In genomic region chr21:45287438-45288391, GRCh38 we compare ENCODE assay signal across 8 cellular contexts. TPM values are rescaled to one million over a fixed set of nuclear protein-coding genes. Genes with fewer than 3 reads are reported as not detected.
DNase-seq lines count a peak whose midpoint lies in the region; TF ChIP-seq lines count a peak whose summit lies in the region.

Gene POFUT2, minus strand, starts transcription at chr21:45287895. Its CDS starts 24 bp downstream, at chr21:45287871.

- H3K36me3 ChIP-seq in neural progenitor cell, result peaks cover 5% of the 10 kb centered on the region
- peaks cover 19 to 27% of the 10 kb centered on the region in 2 donors for H3K36me3 ChIP-seq in stomach smooth muscle (ENCODE audit: control insufficient read depth in 2 of 2, insufficient read depth in 2 of 2, low read length in 2 of 2)

- H3K27ac Mint-ChIP-seq in HFFc6, result peak within 1 kb of the TSS; percentile 54
- no peak within 1 kb of the TSS for H3K27ac Mint-ChIP-seq in neural progenitor cell

- TF ChIP-seq CTCF in HFFc6 (IDR thresholded peaks at IDR 0.05), result no peak
- TF ChIP-seq CTCF in NB4 (IDR thresholded peaks at IDR 0.05; ENCODE audit: low read depth, low read length), result no peak
- no peak for TF ChIP-seq CTCF in foreskin fibroblast (IDR thresholded peaks at IDR 0.05; ENCODE audit: low read depth, low read length)
- no peak for TF ChIP-seq CTCF in neural progenitor cell (IDR thresholded peaks at IDR 0.05)

- H2AFZ ChIP-seq in neural progenitor cell (replicated peaks), result no peak within 1 kb of the TSS

- peak within 1 kb of the TSS; percentile 57 for H3K4me3 ChIP-seq in NB4 (ENCODE audit: low read depth, low read length)
- H3K4me3 ChIP-seq in foreskin fibroblast (ENCODE audit: low read depth in 1 of 2, low read length in 2 of 2), result peak within 1 kb of the TSS; percentile 69 to 79
- H3K4me3 ChIP-seq in neural progenitor cell, result peak within 1 kb of the TSS; percentile 69
- H3K4me3 ChIP-seq in stomach smooth muscle (ENCODE audit: low read length in 2 of 2), result peak within 1 kb of the TSS; percentile 51 to 78

- H3K27me3 Mint-ChIP-seq in HFFc6 (ENCODE audit: insufficient read depth) (peaks cover 5% of the 10 kb centered on the region; the same call in 1 of the 2 replicates), neural progenitor cell (ENCODE audit: insufficient read depth, low read depth) (no peaks in the 10 kb centered on the region)

- in situ Hi-C loops in SK-MEL-5 (cut with HindIII; ENCODE audit: low pct_unique_long_range_greater_than_20kb, low sequenced_read_pairs), result no loop called here

- H3K9me3 Mint-ChIP-seq in HFFc6, result no peaks in the 10 kb centered on the region
- no peaks in the 10 kb centered on the region for H3K9me3 Mint-ChIP-seq in neural progenitor cell

- peaks cover 29% of the 10 kb centered on the region for H3K36me3 Mint-ChIP-seq in HFFc6 (ENCODE audit: low read depth)
- peaks cover 13% of the 10 kb centered on the region for H3K36me3 Mint-ChIP-seq in neural progenitor cell

- H3K4me1 ChIP-seq in neural progenitor cell (peaks cover 12% of the 10 kb centered on the region), stomach smooth muscle (ENCODE audit: control insufficient read depth, insufficient read depth, low read length) (peaks cover 30% of the 10 kb centered on the region)

- H3K4me1 Mint-ChIP-seq in HFFc6 (ENCODE audit: low read depth) (peaks cover 44% of the 10 kb centered on the region), neural progenitor cell (peaks cover 32% of the 10 kb centered on the region)

- H4K20me1 ChIP-seq in neural progenitor cell (ENCODE audit: low read depth), result peaks cover 41% of the 10 kb centered on the region

- peak within 1 kb of the TSS; percentile 91 for H3K27ac ChIP-seq in neural progenitor cell
- no peak within 1 kb of the TSS for H3K27ac ChIP-seq in stomach smooth muscle (ENCODE audit: low read length)

- peak; percentile 100 for DNase-seq in GM03348 (ENCODE audit: low spot score)
- peak; percentile 92 for DNase-seq in HFFc6
- DNase-seq in NB4 (ENCODE audit: low read depth), result peak; percentile 92
- DNase-seq in SK-MEL-5 (ENCODE audit: low read depth, low spot score), result peak; percentile 90
- peak; percentile 97 to 99 (median 99) for DNase-seq in activated naive CD4-positive, alpha-beta T cell (lab: John Stamatoyannopoulos, UW)
- peak; percentile 91 to 98 for DNase-seq in foreskin fibroblast
- peak; percentile 99 for DNase-seq in neural progenitor cell (ENCODE audit: low spot score)

- H3K79me2 ChIP-seq in neural progenitor cell (ENCODE audit: low read depth), result peaks cover 35% of the 10 kb centered on the region

- TF ChIP-seq POLR2A in NB4 (IDR thresholded peaks at IDR 0.05; ENCODE audit: extremely low read depth, insufficient read length), result peak; percentile 61

- peak within 1 kb of the TSS; percentile 76 for H3K9ac ChIP-seq in neural progenitor cell
- H3K9ac ChIP-seq in stomach smooth muscle (ENCODE audit: low read length in 2 of 2), result peak within 1 kb of the TSS; percentile 59 to 64

- H3K9me3 ChIP-seq in neural progenitor cell (ENCODE audit: low read depth) (no peaks in the 10 kb centered on the region), stomach smooth muscle (ENCODE audit: control insufficient read depth in 2 of 2, low read length in 2 of 2) (no peaks in the 10 kb centered on the region)

- H3K27me3 ChIP-seq in neural progenitor cell (no peaks in the 10 kb centered on the region), stomach smooth muscle (ENCODE audit: control insufficient read depth in 1 of 2, insufficient read depth in 2 of 2, low read length in 2 of 2) (no peaks in the 10 kb centered on the region)

- peaks cover 22% of the 10 kb centered on the region for H3F3A ChIP-seq in neural progenitor cell (ENCODE audit: low read depth)

- H3K4me3 Mint-ChIP-seq in HFFc6 (peak within 1 kb of the TSS; percentile 86), neural progenitor cell (peak within 1 kb of the TSS; percentile 85)

- H3K4me2 ChIP-seq in neural progenitor cell, result peak within 1 kb of the TSS; percentile 91

RNA-seq across cellular contexts. Expression of gene POFUT2, which starts in this region (rescaled TPM):
- 100 to 1,000 TPM in 1 of 6 experiments, 10 to 100 TPM in 5; 78.2 to 112 (median 80.3) TPM for total RNA-seq in HFFc6 (2021; fragmentation: NEBNext Ultra II Directional; extraction: Animal tissue kit (Norgen Biotek cat#: 25700))
- total RNA-seq in SK-MEL-5 (2014; rRNA removed; shearing (Covaris generic)), result 14.3 and 15.8 TPM in 2 replicates
- 31.9 and 34.3 TPM in 2 replicates for polyA plus RNA-seq in SK-MEL-5 (2015; cell fraction: cytosol; rRNA removed)
- polyA plus RNA-seq in SK-MEL-5 (2015; cell fraction: nucleus; rRNA removed), result 148 and 205 TPM in 2 replicates
- total RNA-seq in neural progenitor cell (ENCODE audit: low replicate concordance), result 28.5 and 42.7 TPM in 2 replicates
